ENCODE assay signal across 23 cellular contexts in the genomic region with DNA sequence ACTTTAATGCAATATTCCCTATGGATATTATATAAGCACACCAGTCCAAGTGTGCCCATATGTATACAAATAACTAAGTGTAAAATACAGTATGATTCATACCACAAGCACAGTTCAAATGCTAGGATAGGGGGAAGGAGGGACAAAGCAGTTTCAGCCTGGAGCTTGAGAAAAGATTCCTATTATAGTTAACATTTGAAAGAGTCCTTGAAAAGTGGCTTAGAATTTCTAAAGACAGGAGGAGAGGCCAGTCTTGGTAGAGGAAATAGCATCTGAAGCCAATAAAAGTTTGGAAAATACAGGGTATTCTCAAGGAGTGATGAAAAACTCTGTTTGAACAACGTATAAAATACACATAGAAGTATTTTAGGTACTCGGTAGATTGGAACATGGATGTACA.
"Had no signal": no experiment of that assay in that cellular context is flagged by ENCODE, and none has a peak within 500 bp of the region (broad histone marks: within the 10 kb centered on the region; RNA-seq: fewer than 3 reads in every experiment).

No MANE protein-coding gene starts in this region.

- H3K27me3 ChIP-seq: brain microvascular endothelial cell, dorsolateral prefrontal cortex had no signal

- H3K4me3 ChIP-seq: coronary artery, dorsolateral prefrontal cortex had no signal

- DNase-seq: activated CD4-positive, alpha-beta memory T cell treated with anti-CD3 and anti-CD28 coated beads, Interleukin-2, amount 10 ng/mL, durations not matched to agents 7 days and 5 days; activated CD4-positive, alpha-beta T cell treated with anti-CD3 and anti-CD28 coated beads for 1 hour; activated CD4-positive, alpha-beta T cell treated with anti-CD3 and anti-CD28 coated beads for 4 hours; activated CD4-positive, alpha-beta T cell treated with anti-CD3 and anti-CD28 coated beads, Interleukin-2, amount 10 ng/mL, durations not matched to agents 7 days and 5 days; activated CD4-positive, alpha-beta T cell treated with anti-CD3 and anti-CD28 coated beads, Interleukin-2, amount 50 U/mL, for 4 hours; activated CD8-positive, alpha-beta memory T cell treated with anti-CD3 and anti-CD28 coated beads, Interleukin-2, amount 50 U/mL, for 48 hours; activated gamma-delta T cell treated with Interleukin-2 at 50 U/mL for 16 hours; activated naive CD4-positive, alpha-beta T cell treated with anti-CD3 and anti-CD28 coated beads, Interleukin-2, amount 50 U/mL, for 16 hours; activated naive CD4-positive, alpha-beta T cell treated with Interleukin-2 at 50 U/mL for 16 hours; activated T-cell treated with anti-CD3 and anti-CD28 coated beads for 4 hours; activated T-cell treated with anti-CD3 and anti-CD28 coated beads, Interleukin-2, amount 50 U/mL, for 24 hours; activated T-cell treated with anti-CD3 and anti-CD28 coated beads, Interleukin-2, amount 50 U/mL, for 72 hours; amniotic stem cell; anterior cingulate cortex; brain microvascular endothelial cell; dorsolateral prefrontal cortex; effector memory CD4-positive, alpha-beta T cell; endodermal cell; foreskin fibroblast; head of caudate nucleus; T-helper 17 cell; T1000 had no signal

- H3K36me3 ChIP-seq: brain microvascular endothelial cell had no signal

- H3K27ac ChIP-seq: brain microvascular endothelial cell, coronary artery, dorsolateral prefrontal cortex had no signal
